ENCODE assay signal across 3 cellular contexts in the genomic region with DNA sequence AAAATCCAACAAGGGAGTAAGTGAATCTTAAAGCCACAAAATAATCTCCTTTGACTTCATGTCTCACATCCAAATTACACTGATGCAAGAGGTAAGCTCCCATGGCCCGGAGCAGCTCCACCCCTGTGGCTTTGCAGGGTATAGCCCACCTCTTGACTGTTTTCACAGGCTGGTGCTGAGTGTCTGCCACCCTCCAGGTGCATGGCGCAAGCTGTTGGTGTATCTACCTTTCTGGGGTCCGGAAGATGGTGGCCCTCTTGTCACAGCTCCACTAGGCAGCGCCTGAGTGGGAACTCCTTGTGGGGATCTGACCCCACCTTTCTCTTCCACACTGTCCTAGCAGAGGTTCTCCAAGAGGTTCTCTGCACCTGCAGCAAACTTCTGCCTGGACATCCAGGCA.
"Had no signal": no experiment of that assay in that cellular context is flagged by ENCODE, and none has a peak within 500 bp of the region (broad histone marks: within the 10 kb centered on the region; RNA-seq: fewer than 3 reads in every experiment).

No MANE protein-coding gene starts in this region.

- H3K4me3 ChIP-seq: GM12878 had no signal

- DNase-seq: GDM1, GF-D8 had no signal
